Comparison of ENCODE assay signal across 21 cellular contexts in genomic region chr1:192706936-192707335, GRCh38.
"Had no signal": no experiment of that assay in that cellular context is flagged by ENCODE, and none has a peak within 500 bp of the region (broad histone marks: within the 10 kb centered on the region; RNA-seq: fewer than 3 reads in every experiment).

No MANE protein-coding gene starts in this region.

- H3K27ac Mint-ChIP-seq: naive B cell; nephron; stimulated activated naive B cell treated with anti-CD40 and anti-IgM and Interleukin-4, amounts not matched to agents 10 μg/mL and 1 μg/mL and 100 μg/mL, for 72 hours; stimulated activated naive CD8-positive, alpha-beta T cell treated with anti-CD3 and anti-CD28 coated beads, Interleukin-15, amount 100 ng/mL, for 72 hours had no signal

- H3K27ac ChIP-seq: gastroesophageal sphincter, psoas muscle, right lobe of liver, testis, tibial nerve, upper lobe of right lung had no signal

- H3K36me3 Mint-ChIP-seq: naive B cell; stimulated activated naive B cell treated with anti-CD40 and anti-IgM and Interleukin-4, amounts not matched to agents 10 μg/mL and 1 μg/mL and 100 μg/mL, for 72 hours had no signal

- H3K4me1 ChIP-seq: testis had no signal

- H3K9me3 ChIP-seq: gastroesophageal sphincter, psoas muscle, right lobe of liver, spleen, testis, tibial nerve, upper lobe of right lung had no signal

- H3K27me3 ChIP-seq: gastroesophageal sphincter, right lobe of liver, spleen, testis, tibial nerve, upper lobe of right lung had no signal

- DNase-seq: effector memory CD4-positive, alpha-beta T cell; glutamatergic neuron; left cardiac atrium; left ventricle myocardium superior; mesenchymal stem cell; midbrain; naive B cell; psoas muscle; retina; right lobe of liver; spleen; stimulated activated CD4-positive, alpha-beta T cell treated with anti-CD3 and anti-CD28 coated beads, Interleukin-2, amount 100 ng/mL, for 24 hours; stimulated activated CD4-positive, alpha-beta T cell treated with anti-CD3 and anti-CD28 coated beads, Interleukin-4, amount 100 ng/mL, for 4 hours; stimulated activated naive B cell treated with anti-CD40 and anti-IgM and Interleukin-4, amounts not matched to agents 10 μg/mL and 1 μg/mL and 100 μg/mL, for 72 hours; stimulated activated naive CD8-positive, alpha-beta T cell treated with anti-CD3 and anti-CD28 coated beads, Interleukin-15, amount 100 ng/mL, for 72 hours; testis; upper lobe of right lung had no signal

- H3K27me3 Mint-ChIP-seq: naive B cell; stimulated activated naive B cell treated with anti-CD40 and anti-IgM and Interleukin-4, amounts not matched to agents 10 μg/mL and 1 μg/mL and 100 μg/mL, for 72 hours; stimulated activated naive CD8-positive, alpha-beta T cell treated with anti-CD3 and anti-CD28 coated beads, Interleukin-15, amount 100 ng/mL, for 72 hours had no signal

- H3K9me3 Mint-ChIP-seq: naive B cell; nephron; stimulated activated naive B cell treated with anti-CD40 and anti-IgM and Interleukin-4, amounts not matched to agents 10 μg/mL and 1 μg/mL and 100 μg/mL, for 72 hours; stimulated activated naive CD8-positive, alpha-beta T cell treated with anti-CD3 and anti-CD28 coated beads, Interleukin-15, amount 100 ng/mL, for 72 hours had no signal

- H3K36me3 ChIP-seq: gastroesophageal sphincter, right lobe of liver, spleen, tibial nerve, upper lobe of right lung had no signal

- H3K4me3 Mint-ChIP-seq: naive B cell; nephron; stimulated activated naive B cell treated with anti-CD40 and anti-IgM and Interleukin-4, amounts not matched to agents 10 μg/mL and 1 μg/mL and 100 μg/mL, for 72 hours; stimulated activated naive CD8-positive, alpha-beta T cell treated with anti-CD3 and anti-CD28 coated beads, Interleukin-15, amount 100 ng/mL, for 72 hours had no signal

- H3K4me3 ChIP-seq: gastroesophageal sphincter, lung, psoas muscle, right lobe of liver, spleen, testis, tibial nerve, upper lobe of right lung had no signal

- H3K4me1 Mint-ChIP-seq: naive B cell; stimulated activated naive CD8-positive, alpha-beta T cell treated with anti-CD3 and anti-CD28 coated beads, Interleukin-15, amount 100 ng/mL, for 72 hours had no signal
